Comparison of ENCODE assay signal across 18 cellular contexts in the genomic region with DNA sequence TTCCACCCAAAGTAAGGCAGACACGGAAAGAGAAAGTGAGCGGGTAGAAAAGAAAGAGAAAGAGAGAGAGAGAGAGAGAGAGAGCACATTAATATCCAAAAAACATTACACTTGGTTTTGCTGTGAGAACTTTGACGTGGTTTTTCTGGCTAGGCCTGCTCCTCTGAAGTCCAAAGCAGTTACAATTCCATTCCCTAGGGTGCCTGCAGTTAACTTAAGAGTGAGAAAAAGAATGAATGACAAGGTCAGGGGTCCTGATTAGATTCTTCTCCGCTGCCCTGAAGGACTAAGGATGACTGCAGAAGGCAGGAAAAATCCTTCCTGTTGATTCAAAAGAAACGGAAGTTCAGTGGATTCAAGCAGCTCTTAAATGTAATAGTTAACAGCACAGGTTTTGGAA.
DNase-seq lines count a peak whose midpoint lies in the region; ATAC-seq and TF ChIP-seq lines count a peak whose summit lies in the region.
"Had no signal": no experiment of that assay in that cellular context is flagged by ENCODE, and none has a peak within 500 bp of the region (broad histone marks: within the 10 kb centered on the region; RNA-seq: fewer than 3 reads in every experiment).

No MANE protein-coding gene starts in this region.

- H3K27me3 ChIP-seq in GM23338 (ENCODE audit: insufficient read depth), result no peaks in the 10 kb centered on the region
- H3K27me3 ChIP-seq in CD8-positive, alpha-beta memory T cell (ENCODE audit: insufficient read depth, low read length, poor library complexity, severe bottlenecking), result no peaks in the 10 kb centered on the region

- no peaks in the 10 kb centered on the region for H4K20me1 ChIP-seq in GM23338 (replicated peaks; ENCODE audit: insufficient read depth)

- H3K9me3 Mint-ChIP-seq in GM23338, result no peaks in the 10 kb centered on the region
- no peaks in the 10 kb centered on the region for H3K9me3 Mint-ChIP-seq in WTC11
- H3K9me3 Mint-ChIP-seq in CD8-positive, alpha-beta memory T cell, result peaks cover 0 to 17% (median under 1%) of the 10 kb centered on the region in 5 donors
- no peaks in the 10 kb centered on the region for H3K9me3 Mint-ChIP-seq in activated T-helper 1 cell treated with anti-CD3 and anti-CD28 coated beads, Interleukin-12 subunit alpha, Interleukin-12 subunit beta, Interleukin-2, Interleukin-4 antibody, amounts not matched to agents 30 ng/mL and 10 ng/mL and 1 ng/mL, durations not matched to agents 14 hours and 24 hours and 36 hours
- H3K9me3 Mint-ChIP-seq: activated naive CD4-positive, alpha-beta T cell treated with anti-CD3 and anti-CD28 coated beads, Interleukin-2, amount 10 ng/mL, durations not matched to agents 7 days and 5 days had no signal

- peaks cover 4% of the 10 kb centered on the region for H3K27me3 Mint-ChIP-seq in GM23338 (ENCODE audit: insufficient read depth, low read depth, poor library complexity)
- no peaks in the 10 kb centered on the region for H3K27me3 Mint-ChIP-seq in WTC11 (ENCODE audit: low read depth)
- no peaks in the 10 kb centered on the region for H3K27me3 Mint-ChIP-seq in CD8-positive, alpha-beta memory T cell
- H3K27me3 Mint-ChIP-seq in activated T-helper 1 cell treated with anti-CD3 and anti-CD28 coated beads, Interleukin-12 subunit alpha, Interleukin-12 subunit beta, Interleukin-2, Interleukin-4 antibody, amounts not matched to agents 30 ng/mL and 10 ng/mL and 1 ng/mL, durations not matched to agents 14 hours and 24 hours and 36 hours (ENCODE audit: insufficient read depth), result no peaks in the 10 kb centered on the region
- H3K27me3 Mint-ChIP-seq: activated naive CD4-positive, alpha-beta T cell treated with anti-CD3 and anti-CD28 coated beads, Interleukin-2, amount 10 ng/mL, durations not matched to agents 7 days and 5 days; CD4-positive, alpha-beta memory T cell had no signal

- H3K4me3 Mint-ChIP-seq in GM23338, result no peak overlapping the region
- peak overlapping the region; percentile 14; the same call in 1 of the 2 replicates for H3K4me3 Mint-ChIP-seq in WTC11
- H3K4me3 Mint-ChIP-seq in CD8-positive, alpha-beta memory T cell, result no peak overlapping the region
- no peak overlapping the region for H3K4me3 Mint-ChIP-seq in activated T-helper 1 cell treated with anti-CD3 and anti-CD28 coated beads, Interleukin-12 subunit alpha, Interleukin-12 subunit beta, Interleukin-2, Interleukin-4 antibody, amounts not matched to agents 30 ng/mL and 10 ng/mL and 1 ng/mL, durations not matched to agents 14 hours and 24 hours and 36 hours
- H3K4me3 Mint-ChIP-seq: activated naive CD4-positive, alpha-beta T cell treated with anti-CD3 and anti-CD28 coated beads, Interleukin-2, amount 10 ng/mL, durations not matched to agents 7 days and 5 days; CD4-positive, alpha-beta memory T cell; immature natural killer cell; stimulated activated naive B cell treated with anti-CD40 and anti-IgM and Interleukin-4, amounts not matched to agents 10 μg/mL and 1 μg/mL and 100 μg/mL, for 72 hours had no signal

- no peaks in the 10 kb centered on the region for H3K79me2 ChIP-seq in GM23338 (replicated peaks; ENCODE audit: insufficient read depth)

- H3K9me2 ChIP-seq in GM23338 (ENCODE audit: insufficient read depth), result peaks cover under 1% of the 10 kb centered on the region; the same call in 1 of the 2 replicates

- POLR2A ChIA-PET in WTC11 (lab: Charles Lee), result interaction anchor here (0.7 kb wide), 1 partner anchor 509 kb away, joined by 3 read pairs; no protein-coding TSS in a partner anchor
- POLR2A ChIA-PET in CD8-positive, alpha-beta memory T cell (lab: Charles Lee), result no interaction called here

- H3K4me1 ChIP-seq in GM23338 (ENCODE audit: insufficient read depth), result peaks cover 29% of the 10 kb centered on the region
- no peaks in the 10 kb centered on the region for H3K4me1 ChIP-seq in CD8-positive, alpha-beta memory T cell (ENCODE audit: insufficient read depth, low read length)

- DNase-seq in GM23338 (ENCODE audit: low spot score), result peak; percentile 42
- DNase-seq in WTC11 (ENCODE audit: low spot score), result no peak
- peak; percentile 33 for DNase-seq in glomerular endothelial cell (ENCODE audit: extremely low read depth, low read depth, low spot score)
- DNase-seq in retina, result peak; percentile 11
- DNase-seq in T1000 (lab: John Stamatoyannopoulos, UW), result no peak
- DNase-seq in CD8-positive, alpha-beta memory T cell, result no peak
- DNase-seq in activated T-helper 1 cell treated with anti-CD3 and anti-CD28 coated beads, Interleukin-12 subunit alpha, Interleukin-12 subunit beta, Interleukin-2, Interleukin-4 antibody, amounts not matched to agents 30 ng/mL and 10 ng/mL and 1 ng/mL, durations not matched to agents 14 hours and 24 hours and 36 hours (ENCODE audit: low spot score), result no peak
- DNase-seq: activated naive CD4-positive, alpha-beta T cell treated with anti-CD3 and anti-CD28 coated beads, Interleukin-2, amount 10 ng/mL, durations not matched to agents 7 days and 5 days; CD4-positive, alpha-beta memory T cell; cerebellar nuclear complex; erythroblast; GF-D8; immature natural killer cell; Kasumi-1; NCI-H2029; NCI-H774; stimulated activated naive B cell treated with anti-CD40 and anti-IgM and Interleukin-4, amounts not matched to agents 10 μg/mL and 1 μg/mL and 100 μg/mL, for 72 hours had no signal

- peak overlapping the region; percentile 25 for H3K4me2 ChIP-seq in GM23338

- peaks cover 35% of the 10 kb centered on the region for H3K4me1 Mint-ChIP-seq in GM23338
- peaks cover 44% of the 10 kb centered on the region for H3K4me1 Mint-ChIP-seq in WTC11
- no peaks in the 10 kb centered on the region for H3K4me1 Mint-ChIP-seq in CD8-positive, alpha-beta memory T cell
- no peaks in the 10 kb centered on the region for H3K4me1 Mint-ChIP-seq in activated T-helper 1 cell treated with anti-CD3 and anti-CD28 coated beads, Interleukin-12 subunit alpha, Interleukin-12 subunit beta, Interleukin-2, Interleukin-4 antibody, amounts not matched to agents 30 ng/mL and 10 ng/mL and 1 ng/mL, durations not matched to agents 14 hours and 24 hours and 36 hours (ENCODE audit: low read depth)
- H3K4me1 Mint-ChIP-seq: activated naive CD4-positive, alpha-beta T cell treated with anti-CD3 and anti-CD28 coated beads, Interleukin-2, amount 10 ng/mL, durations not matched to agents 7 days and 5 days; CD4-positive, alpha-beta memory T cell; immature natural killer cell; stimulated activated naive B cell treated with anti-CD40 and anti-IgM and Interleukin-4, amounts not matched to agents 10 μg/mL and 1 μg/mL and 100 μg/mL, for 72 hours had no signal

- CTCF ChIA-PET in WTC11 (lab: Charles Lee), result interaction anchor here (1.2 kb wide), 1 partner anchor 1041 kb away, joined by 5 read pairs; no protein-coding TSS in a partner anchor
- CTCF ChIA-PET in CD8-positive, alpha-beta memory T cell (lab: Charles Lee), result no interaction called here

- H3K36me3 Mint-ChIP-seq in GM23338 (ENCODE audit: low read depth) (no peaks in the 10 kb centered on the region), WTC11 (no peaks in the 10 kb centered on the region)
- H3K36me3 Mint-ChIP-seq in CD8-positive, alpha-beta memory T cell, result no peaks in the 10 kb centered on the region
- H3K36me3 Mint-ChIP-seq in activated T-helper 1 cell treated with anti-CD3 and anti-CD28 coated beads, Interleukin-12 subunit alpha, Interleukin-12 subunit beta, Interleukin-2, Interleukin-4 antibody, amounts not matched to agents 30 ng/mL and 10 ng/mL and 1 ng/mL, durations not matched to agents 14 hours and 24 hours and 36 hours (ENCODE audit: low read depth), result no peaks in the 10 kb centered on the region
- H3K36me3 Mint-ChIP-seq: activated naive CD4-positive, alpha-beta T cell treated with anti-CD3 and anti-CD28 coated beads, Interleukin-2, amount 10 ng/mL, durations not matched to agents 7 days and 5 days; CD4-positive, alpha-beta memory T cell; immature natural killer cell; stimulated activated naive B cell treated with anti-CD40 and anti-IgM and Interleukin-4, amounts not matched to agents 10 μg/mL and 1 μg/mL and 100 μg/mL, for 72 hours had no signal

- H2AFZ ChIP-seq in GM23338, result 0 out of 2 replicates have a peak overlapping the region, but pooled peaks have one; percentile 30

- H3K27ac ChIP-seq in GM23338 (ENCODE audit: low read depth), result peak overlapping the region; percentile 32; the same call in 1 of the 2 replicates
- no peak overlapping the region for H3K27ac ChIP-seq in CD8-positive, alpha-beta memory T cell (ENCODE audit: low read depth, low read length)

- H3K4me3 ChIP-seq in GM23338, result no peak overlapping the region
- no peak overlapping the region for H3K4me3 ChIP-seq in CD8-positive, alpha-beta memory T cell (ENCODE audit: low read length)

- H3K9me3 ChIP-seq in CD8-positive, alpha-beta memory T cell (ENCODE audit: low read length), result no peaks in the 10 kb centered on the region

- H3K36me3 ChIP-seq in GM23338 (ENCODE audit: insufficient read depth), result no peaks in the 10 kb centered on the region
- H3K36me3 ChIP-seq in CD8-positive, alpha-beta memory T cell (ENCODE audit: insufficient read depth, low read length), result no peaks in the 10 kb centered on the region

- peak; percentile 84 for ATAC-seq in GM23338
- peak; percentile 85 for ATAC-seq in WTC11
- no peak for ATAC-seq in HG03520 (IDR thresholded peaks at IDR 0.05; ENCODE audit: unreplicated experiment)
- ATAC-seq: stimulated activated naive B cell treated with anti-CD40 and anti-IgM and Interleukin-4, amounts not matched to agents 10 μg/mL and 1 μg/mL and 100 μg/mL, for 72 hours had no signal

- H3K27ac Mint-ChIP-seq in GM23338 (no peak overlapping the region), WTC11 (peak overlapping the region; percentile 90)
- no peak overlapping the region for H3K27ac Mint-ChIP-seq in CD8-positive, alpha-beta memory T cell
- H3K27ac Mint-ChIP-seq in activated T-helper 1 cell treated with anti-CD3 and anti-CD28 coated beads, Interleukin-12 subunit alpha, Interleukin-12 subunit beta, Interleukin-2, Interleukin-4 antibody, amounts not matched to agents 30 ng/mL and 10 ng/mL and 1 ng/mL, durations not matched to agents 14 hours and 24 hours and 36 hours, result no peak overlapping the region
- H3K27ac Mint-ChIP-seq: activated naive CD4-positive, alpha-beta T cell treated with anti-CD3 and anti-CD28 coated beads, Interleukin-2, amount 10 ng/mL, durations not matched to agents 7 days and 5 days; CD4-positive, alpha-beta memory T cell; immature natural killer cell; stimulated activated naive B cell treated with anti-CD40 and anti-IgM and Interleukin-4, amounts not matched to agents 10 μg/mL and 1 μg/mL and 100 μg/mL, for 72 hours had no signal

- H3F3A ChIP-seq in GM23338 (replicated peaks; ENCODE audit: low read depth), result no peaks in the 10 kb centered on the region

- TF ChIP-seq CTCF in GM23338 (conservative IDR thresholded peaks at IDR 0.05; ENCODE audit: low read depth in 2 of 2), result no peak
- TF ChIP-seq CTCF in WTC11 (IDR thresholded peaks at IDR 0.05), result no peak

- intact Hi-C loops in activated T-helper 1 cell treated with anti-CD3 and anti-CD28 coated beads, Interleukin-12 subunit alpha, Interleukin-12 subunit beta, Interleukin-2, Interleukin-4 antibody, amounts not matched to agents 30 ng/mL and 10 ng/mL and 1 ng/mL, durations not matched to agents 14 hours and 24 hours and 36 hours (cut with micrococcal nuclease), result no loop called here

TF ChIP-seq in GM23338, 12 proteins besides CTCF, POLR2A, EP300 and RAD21 (continues in another document):
- no peak for TF ChIP-seq STAT1 (IDR thresholded peaks at IDR 0.05; ENCODE audit: unreplicated experiment)

TF ChIP-seq in WTC11, 78 proteins besides CTCF, POLR2A, EP300 and RAD21 (continues in another document):
- no peak for TF ChIP-seq ZNF423 (CRISPR knock-in tag; IDR thresholded peaks at IDR 0.05)

Comparison
In these comparisons a context has a peak if more than half of its experiments do, and no peak if none do; other contexts are left out.
1. DNase-seq: peak in GM23338 (single experiment), glomerular endothelial cell (single experiment) and retina (single experiment); none in WTC11 (single experiment), T1000 (single experiment), CD8-positive, alpha-beta memory T cell (0 of 5) and activated T-helper 1 cell treated with anti-CD3 and anti-CD28 coated beads, Interleukin-12 subunit alpha, Interleukin-12 subunit beta, Interleukin-2, Interleukin-4 antibody, amounts not matched to agents 30 ng/mL and 10 ng/mL and 1 ng/mL, durations not matched to agents 14 hours and 24 hours and 36 hours (single experiment).